ENCODE assay signal across 19 cellular contexts in genomic region chr3:141218204-141218603, GRCh38.
"Had no signal": no experiment of that assay in that cellular context is flagged by ENCODE, and none has a peak within 500 bp of the region (broad histone marks: within the 10 kb centered on the region; RNA-seq: fewer than 3 reads in every experiment).

No MANE protein-coding gene starts in this region.

- DNase-seq: activated CD4-positive, alpha-beta T cell treated with anti-CD3 and anti-CD28 coated beads, Interleukin-2, amount 10 ng/mL, durations not matched to agents 7 days and 5 days; activated CD8-positive, alpha-beta memory T cell treated with anti-CD3 and anti-CD28 coated beads, Interleukin-2, amount 50 U/mL, for 48 hours; activated effector memory CD4-positive, alpha-beta T cell treated with Interleukin-2 at 50 U/mL for 16 hours; activated naive CD4-positive, alpha-beta T cell treated with anti-CD3 and anti-CD28 coated beads, Interleukin-2, amount 50 U/mL, for 16 hours; activated T-cell treated with anti-CD3 and anti-CD28 coated beads, Interleukin-2, amount 50 U/mL, for 48 hours; effector CD4-positive, alpha-beta T cell; islet precursor cell; occipital lobe; stimulated activated CD4-positive, alpha-beta T cell treated with anti-CD3 and anti-CD28 coated beads, Interleukin-4, amount 100 ng/mL, for 1 hour; stomach; upper lobe of right lung had no signal

- H3K9me3 ChIP-seq: stomach, thoracic aorta, upper lobe of right lung had no signal

- H3K4me3 ChIP-seq: skin epidermis, stomach, thoracic aorta, upper lobe of right lung had no signal

- H3K4me1 ChIP-seq: stomach, upper lobe of right lung had no signal

- H3K27me3 ChIP-seq: stomach, upper lobe of right lung had no signal

- H3K4me3 Mint-ChIP-seq: activated CD4-positive, alpha-beta T cell treated with anti-CD3 and anti-CD28 coated beads, Interleukin-2, amount 10 ng/mL, durations not matched to agents 7 days and 5 days; mesothelial cell of epicardium; nephron; stimulated activated effector memory CD8-positive, alpha-beta T cell treated with anti-CD3 and anti-CD28 coated beads, Interleukin-12 subunit alpha, Interleukin-12 subunit beta, amount 100 ng/mL, for 72 hours; T-helper 1 cell treated with Interleukin-12 subunit alpha and Interleukin-12 subunit beta and Interleukin-4 antibody, amounts not matched to agents 30 μg/mL and 1 μg/mL, for 36 hours had no signal

- H3K27ac ChIP-seq: skin epidermis, thoracic aorta, upper lobe of right lung had no signal

- H3K9me3 Mint-ChIP-seq: stimulated activated effector memory CD8-positive, alpha-beta T cell treated with anti-CD3 and anti-CD28 coated beads, Interleukin-12 subunit alpha, Interleukin-12 subunit beta, amount 100 ng/mL, for 72 hours had no signal

- H3K36me3 ChIP-seq: stomach, thoracic aorta, upper lobe of right lung had no signal

- H3K27ac Mint-ChIP-seq: activated CD4-positive, alpha-beta T cell treated with anti-CD3 and anti-CD28 coated beads, Interleukin-2, amount 10 ng/mL, durations not matched to agents 7 days and 5 days; mesothelial cell of epicardium; nephron; stimulated activated effector memory CD8-positive, alpha-beta T cell treated with anti-CD3 and anti-CD28 coated beads, Interleukin-12 subunit alpha, Interleukin-12 subunit beta, amount 100 ng/mL, for 72 hours; T-helper 1 cell treated with Interleukin-12 subunit alpha and Interleukin-12 subunit beta and Interleukin-4 antibody, amounts not matched to agents 30 μg/mL and 1 μg/mL, for 36 hours had no signal

- H3K36me3 Mint-ChIP-seq: mesothelial cell of epicardium; stimulated activated effector memory CD8-positive, alpha-beta T cell treated with anti-CD3 and anti-CD28 coated beads, Interleukin-12 subunit alpha, Interleukin-12 subunit beta, amount 100 ng/mL, for 72 hours had no signal

- H3K4me1 Mint-ChIP-seq: activated CD4-positive, alpha-beta T cell treated with anti-CD3 and anti-CD28 coated beads, Interleukin-2, amount 10 ng/mL, durations not matched to agents 7 days and 5 days; mesothelial cell of epicardium; stimulated activated effector memory CD8-positive, alpha-beta T cell treated with anti-CD3 and anti-CD28 coated beads, Interleukin-12 subunit alpha, Interleukin-12 subunit beta, amount 100 ng/mL, for 72 hours had no signal

- ATAC-seq: activated CD4-positive, CD25-positive, alpha-beta regulatory T cell treated with anti-CD3 and anti-CD28 coated beads, Interleukin-2, amount 50 U/mL, for 24 hours; esophagus mucosa; stimulated activated effector memory CD8-positive, alpha-beta T cell treated with anti-CD3 and anti-CD28 coated beads, Interleukin-12 subunit alpha, Interleukin-12 subunit beta, amount 100 ng/mL, for 72 hours had no signal
